In the genomic region with DNA sequence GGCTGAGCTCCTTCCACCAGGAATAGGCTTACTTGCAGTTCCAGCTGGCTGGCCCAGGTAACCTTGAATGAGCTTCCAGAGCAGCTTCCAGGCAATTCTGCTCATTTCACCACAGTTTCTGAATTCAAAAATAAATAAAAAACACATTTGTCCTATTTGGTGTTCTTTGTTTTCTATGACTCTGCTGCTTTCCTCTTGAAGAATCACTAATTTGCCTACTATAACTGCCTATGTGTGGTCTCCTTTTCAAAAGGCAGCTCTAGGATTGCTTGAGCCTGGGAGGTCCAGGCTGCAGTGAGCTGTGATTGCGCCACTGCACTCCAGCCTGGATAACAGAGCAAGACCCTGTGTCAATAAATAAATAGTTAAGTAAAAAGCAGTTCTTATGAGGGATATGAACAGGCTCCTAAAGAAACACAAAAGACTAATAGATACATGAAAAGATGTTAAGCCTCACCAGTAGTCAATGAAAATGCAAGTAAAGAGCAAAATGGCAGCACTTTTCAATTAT, we compare ENCODE assay signal across 24 cellular contexts.
"Had no signal": no experiment of that assay in that cellular context is flagged by ENCODE, and none has a peak within 500 bp of the region (broad histone marks: within the 10 kb centered on the region; RNA-seq: fewer than 3 reads in every experiment).

No MANE protein-coding gene starts in this region.

- H3K36me3 ChIP-seq: esophagus squamous epithelium, neural progenitor cell, prostate gland, spleen, tibial artery had no signal

- H3K9ac ChIP-seq: neural progenitor cell had no signal

- H3K4me3 ChIP-seq: coronary artery, esophagus squamous epithelium, lung, neural progenitor cell, prostate gland, skin epidermis, spleen, testis, tibial artery had no signal

- FAIRE-seq: endometrium, kidney had no signal

- DNase-seq: dermis blood vessel endothelial cell; effector memory CD4-positive, alpha-beta T cell; erythroblast; esophagus squamous epithelium; foreskin melanocyte; kidney; mesenchymal stem cell; midbrain; naive thymus-derived CD4-positive, alpha-beta T cell; nucleus accumbens; right cardiac atrium; spleen; stimulated activated CD4-positive, alpha-beta T cell treated with anti-CD3 and anti-CD28 coated beads, Interleukin-4, amount 100 ng/mL, for 4 hours; stimulated activated naive CD8-positive, alpha-beta T cell treated with anti-CD3 and anti-CD28 coated beads, Interleukin-15, Interleukin-2, amounts not matched to agents 100 U/mL and 50 U/mL, for 24 hours; substantia nigra; testis; tibial artery had no signal

- H3K4me1 ChIP-seq: esophagus squamous epithelium, neural progenitor cell, prostate gland, testis, tibial artery had no signal

- ATAC-seq: left lobe of liver; naive thymus-derived CD4-positive, alpha-beta T cell; right cardiac atrium; stimulated activated naive CD8-positive, alpha-beta T cell treated with anti-CD3 and anti-CD28 coated beads, Interleukin-15, Interleukin-2, amounts not matched to agents 100 U/mL and 50 U/mL, for 24 hours had no signal

- H2AFZ ChIP-seq: neural progenitor cell had no signal

- H3K9me3 ChIP-seq: esophagus squamous epithelium, prostate gland, spleen, testis, tibial artery had no signal

- H3K4me2 ChIP-seq: neural progenitor cell had no signal

- H3K27me3 ChIP-seq: neural progenitor cell, testis had no signal

- H3K27ac ChIP-seq: coronary artery, esophagus squamous epithelium, neural progenitor cell, prostate gland, skin epidermis, testis, tibial artery had no signal
